In the genomic region with DNA sequence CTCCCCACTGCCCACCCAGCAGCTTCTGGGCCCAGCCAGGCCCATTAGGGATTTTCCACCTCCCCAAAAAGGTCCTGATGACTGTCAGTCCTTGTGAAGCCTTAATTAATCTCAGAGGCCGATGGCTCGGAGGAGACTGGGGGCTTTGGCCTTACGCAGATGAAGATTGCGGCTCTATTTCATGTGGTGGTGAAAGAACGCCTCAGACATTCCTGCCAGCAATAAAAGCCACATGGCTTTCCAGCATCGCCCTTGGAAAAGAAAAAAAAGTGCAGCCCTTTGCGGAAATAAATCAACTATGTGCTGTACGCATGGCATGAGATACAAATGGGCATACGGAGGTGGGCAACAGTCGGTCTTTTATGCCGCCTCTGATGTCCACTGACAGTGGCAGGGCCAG, we compare ENCODE assay signal across 17 cellular contexts. TPM values are rescaled to one million over a fixed set of nuclear protein-coding genes. Genes with fewer than 3 reads are reported as not detected.
DNase-seq lines count a peak whose midpoint lies in the region; ATAC-seq, FAIRE-seq and TF ChIP-seq lines count a peak whose summit lies in the region.
"Had no signal": no experiment of that assay in that cellular context is flagged by ENCODE, and none has a peak within 500 bp of the region (broad histone marks: within the 10 kb centered on the region; RNA-seq: fewer than 3 reads in every experiment).

No MANE protein-coding gene starts in this region.

- no peak for TF ChIP-seq RAD21 in HCT116 (IDR thresholded peaks at IDR 0.05; ENCODE audit: low read depth)
- TF ChIP-seq RAD21 in GM12878 (IDR thresholded peaks at IDR 0.05; ENCODE audit: insufficient read depth, low read depth, low read length): no peak

- no peaks in the 10 kb centered on the region for H3K9me3 ChIP-seq in HCT116 (ENCODE audit: control insufficient read depth in 1 of 2, insufficient read depth in 1 of 2, low read depth in 1 of 2, low read length in 2 of 2)
- H3K9me3 ChIP-seq in GM12878 (replicated peaks; ENCODE audit: control insufficient read depth, insufficient read depth, low read length): no peaks in the 10 kb centered on the region
- no peaks in the 10 kb centered on the region for H3K9me3 ChIP-seq in small intestine (ENCODE audit: control insufficient read depth, low read depth)

- H3K27ac ChIP-seq in HCT116 (ENCODE audit: low read depth, low read length): no peak overlapping the region
- no peak overlapping the region for H3K27ac ChIP-seq in GM12878 (ENCODE audit: control insufficient read depth, insufficient read depth)
- H3K27ac ChIP-seq in small intestine (ENCODE audit: low read depth in 1 of 2, low read length in 1 of 2): no peak overlapping the region
- H3K27ac ChIP-seq: KMS-11 had no signal

- H3K4me2 ChIP-seq in HCT116 (ENCODE audit: low read length): no peak overlapping the region
- peak overlapping the region; percentile 84 for H3K4me2 ChIP-seq in GM12878 (ENCODE audit: control insufficient read depth, insufficient read depth)
- H3K4me2 ChIP-seq: KMS-11 had no signal

- H2AFZ ChIP-seq in HCT116 (ENCODE audit: low read depth, low read length, poor library complexity, severe bottlenecking) (no peak overlapping the region), GM12878 (ENCODE audit: control insufficient read depth, low read depth, low read length) (no peak overlapping the region)

- H3K4me3 ChIP-seq in HCT116 (replicated peaks in 1 of 2; ENCODE audit: low read depth in 1 of 2, low read length in 2 of 2) (no peak overlapping the region), GM12878 (peak overlapping the region; percentile 17; the same call in 1 of the 2 replicates), small intestine (ENCODE audit: low read depth in 1 of 2, low read length in 2 of 2) (no peak overlapping the region)

- H3K27me3 ChIP-seq in HCT116 (ENCODE audit: insufficient read depth, low read length) (no peaks in the 10 kb centered on the region), GM12878 (replicated peaks in 1 of 2; ENCODE audit: control insufficient read depth in 2 of 2, insufficient read depth in 2 of 2, low read length in 1 of 2) (no peaks in the 10 kb centered on the region), small intestine (ENCODE audit: control insufficient read depth in 2 of 2, insufficient read depth in 2 of 2, low read length in 2 of 2) (peaks cover 3 to 15% of the 10 kb centered on the region in 2 donors)

- TF ChIP-seq POLR2A in HCT116 (IDR thresholded peaks at IDR 0.05; ENCODE audit: borderline replicate concordance, extremely low read depth, insufficient read depth, insufficient read length): no peak
- no peak for TF ChIP-seq POLR2A in GM12878 (IDR thresholded peaks at IDR 0.05; ENCODE audit: low read depth, low read length)

- WGBS in GM12878 (ENCODE audit: insufficient coverage, insufficient replicate concordance, low lambda C conversion rate, missing lambda C conversion rate): 97% methylated on average over 11 of the region's 11 CpGs
- 30 to 72% (median 50%) methylated on average over 11 of the region's 11 CpGs for WGBS in small intestine, 3 donors

- no peaks in the 10 kb centered on the region for H3K9me3 Mint-ChIP-seq in endothelial cell (ENCODE audit: unreplicated experiment)

- TF ChIP-seq EP300 in GM12878 (IDR thresholded peaks at IDR 0.05; ENCODE audit: borderline replicate concordance in 1 of 2, control insufficient read depth in 1 of 2, low read depth in 2 of 2, low read length in 2 of 2): no peak

- H3K4me1 ChIP-seq in HCT116 (ENCODE audit: control insufficient read depth in 1 of 2, insufficient read depth in 2 of 2, low read length in 2 of 2) (peaks cover 0 to 9% of the 10 kb centered on the region in 2 experiments; a peak in 1 of 4 replicates), GM12878 (ENCODE audit: control insufficient read depth, insufficient read depth, low read length) (peaks cover 44% of the 10 kb centered on the region), small intestine (ENCODE audit: control insufficient read depth in 2 of 2, insufficient read depth in 1 of 2, low read depth in 1 of 2, low read length in 1 of 2) (peaks cover 0 to 2% of the 10 kb centered on the region in 2 donors)

- no peak for DNase-seq in HCT116 (ENCODE audit: low read depth, low spot score)
- peak; percentile 89 for DNase-seq in SW480 (ENCODE audit: low spot score)
- no peak for DNase-seq in GM12878 (ENCODE audit: low read depth, low spot score)
- peak; percentile 55 for DNase-seq in small intestine
- DNase-seq in endothelial cell (ENCODE audit: low spot score): no peak
- DNase-seq: C1 segment of cervical spinal cord, DND-41, MV-4-11, NCI-H1694 treated with DMSO at 0.1 percent for 48 hours, NCI-H2107, NCI-H510A, NCI-H774, OCI-M1, SHP77 had no signal

- BruUV-seq in HCT116 (replicated peaks; lab: Mats Ljungman, UMichigan): no TSS peak
- BruUV-seq in GM12878 (replicated peaks; lab: Mats Ljungman, UMichigan): no TSS peak

- no peak overlapping the region for H3K9ac ChIP-seq in HCT116 (ENCODE audit: low read length)
- no peak overlapping the region for H3K9ac ChIP-seq in GM12878 (ENCODE audit: control insufficient read depth, insufficient read depth, low read length)
- H3K9ac ChIP-seq: KMS-11 had no signal

- intact Hi-C loops in HCT116 (cut with micrococcal nuclease): no loop called here
- intact Hi-C loops in GM12878 (cut with micrococcal nuclease; ENCODE audit: unreplicated experiment): no loop called here

- no peak for ATAC-seq in HCT116
- ATAC-seq in GM12878: no peak
- ATAC-seq in HG02973 (IDR thresholded peaks at IDR 0.05; ENCODE audit: unreplicated experiment): no peak
- no peak for ATAC-seq in HG02642 (IDR thresholded peaks at IDR 0.05; ENCODE audit: poor library complexity, unreplicated experiment)

- H3K4me3 Mint-ChIP-seq in endothelial cell (ENCODE audit: unreplicated experiment): no peak overlapping the region

- TF ChIP-seq CTCF in HCT116 (IDR thresholded peaks at IDR 0.05 in 2 of 3, conservative IDR thresholded peaks at IDR 0.05 in 1 of 3; ENCODE audit: borderline replicate concordance in 1 of 3, insufficient read depth in 1 of 3, low read depth in 2 of 3, low read length in 2 of 3): no peak
- TF ChIP-seq CTCF in GM12878 (IDR thresholded peaks at IDR 0.05 in 2 of 3, conservative IDR thresholded peaks at IDR 0.05 in 1 of 3; ENCODE audit: control insufficient read depth in 2 of 3, extremely low read depth in 1 of 3, insufficient read depth in 1 of 3, low read depth in 3 of 3, low read length in 3 of 3): no peak
- TF ChIP-seq CTCF in endothelial cell (IDR thresholded peaks at IDR 0.05; ENCODE audit: unreplicated experiment): no peak

- H3K79me2 ChIP-seq in HCT116 (ENCODE audit: insufficient read depth, low read length): no peaks in the 10 kb centered on the region
- H3K79me2 ChIP-seq in GM12878 (ENCODE audit: control insufficient read depth, insufficient read depth, low read length): peaks cover 96% of the 10 kb centered on the region

- RAD21 ChIA-PET in HCT116 (lab: Charles Lee; ENCODE audit: low non-redundant PET in 1 of 2, low total read pairs in 2 of 2, uncharacterized antibody in 2 of 2, unreplicated experiment in 2 of 2) (no interaction called here), GM12878 (lab: Charles Lee; ENCODE audit: unreplicated experiment) (interaction anchor here (1.2 to 7.3 kb wide), 10 partner anchors 10 to 98 kb away, joined by 3 to 99 read pairs (median 14); no protein-coding TSS in a partner anchor)

- no peaks in the 10 kb centered on the region for H3K36me3 ChIP-seq in HCT116 (ENCODE audit: control insufficient read depth in 1 of 2, insufficient read depth in 2 of 2, low read length in 2 of 2)
- peaks cover 21 to 36% of the 10 kb centered on the region in 2 experiments for H3K36me3 ChIP-seq in GM12878 (ENCODE audit: control insufficient read depth in 2 of 2, insufficient read depth in 2 of 2, low read length in 1 of 2)
- no peaks in the 10 kb centered on the region for H3K36me3 ChIP-seq in small intestine (ENCODE audit: control insufficient read depth in 2 of 2, insufficient read depth in 2 of 2, low read length in 2 of 2)

- in situ Hi-C loops in GM12878 (cut with MboI): no loop called here

- no peaks in the 10 kb centered on the region for H3K9me2 ChIP-seq in HCT116 (ENCODE audit: insufficient read depth)

- H3K4me1 Mint-ChIP-seq in endothelial cell (ENCODE audit: unreplicated experiment): peaks cover 12% of the 10 kb centered on the region

- H4K20me1 ChIP-seq in HCT116 (ENCODE audit: insufficient read depth): no peaks in the 10 kb centered on the region
- peaks cover 9% of the 10 kb centered on the region for H4K20me1 ChIP-seq in GM12878 (ENCODE audit: control insufficient read depth, insufficient read depth)

- H3K36me3 Mint-ChIP-seq in endothelial cell (ENCODE audit: low read depth, unreplicated experiment): no peaks in the 10 kb centered on the region

- CTCF ChIA-PET in HCT116 (lab: Charles Lee): no interaction called here
- CTCF ChIA-PET in GM12878 (lab: Yijun Ruan, JAX): interaction anchor here (1.4 to 20.9 kb wide), 6 partner anchors 11 to 213 kb away, joined by 4 to 314 read pairs (median 18); no protein-coding TSS in a partner anchor

- no peak overlapping the region for H3K27ac Mint-ChIP-seq in endothelial cell (ENCODE audit: unreplicated experiment)

- POLR2A ChIA-PET in HCT116 (lab: Charles Lee) (no interaction called here), GM12878 (lab: Charles Lee) (interaction anchor here (0.6 to 3.0 kb wide), 6 partner anchors 10 to 109 kb away, joined by 4 to 15 read pairs (median 7); no protein-coding TSS in a partner anchor)

- peaks cover 25% of the 10 kb centered on the region for H3K27me3 Mint-ChIP-seq in endothelial cell (ENCODE audit: unreplicated experiment)

- SMC1A ChIA-PET in GM12878 (lab: Charles Lee; ENCODE audit: uncharacterized antibody, unreplicated experiment): interaction anchor here (1.2 to 23.9 kb wide), 6 partner anchors 9 to 99 kb away, joined by 3 to 391 read pairs (median 36); no protein-coding TSS in a partner anchor

- FAIRE-seq in GM12878 (lab: Jason Lieb, UNC) (no peak), small intestine (lab: Jason Lieb, UNC) (no peak)

RNA-seq across cellular contexts. Expression of gene RUNX3, which starts 6.6 kb away (rescaled TPM):
- total RNA-seq in HCT116 (2021; ENCODE audit: unreplicated experiment): 22.6 TPM
- polyA plus RNA-seq in HCT116 (2012): 20.2 and 25.3 TPM in 2 replicates
- total RNA-seq in GM12878 (2013; cell fraction: nucleolus; rRNA removed): 101 and 106 TPM in 2 replicates
- 25.8 and 33.5 TPM in 2 replicates for total RNA-seq in GM12878 (2014; rRNA removed)
- 18.4 and 19.0 TPM in 2 replicates for total RNA-seq in GM12878 (2014; rRNA removed; fragmentation: Illumina TruSeq; extraction: Trizol)
- total RNA-seq in GM12878 (2021): 148 and 151 TPM in 2 replicates
- 44.1 TPM for polyA plus RNA-seq in GM12878 (2011; ENCODE audit: low read depth)
- 15.0 and 25.8 TPM in 2 replicates for polyA plus RNA-seq in GM12878 (2011; rRNA removed)
- polyA plus RNA-seq in GM12878 (2011; cell fraction: cytosol; rRNA removed): 45.6 and 51.9 TPM in 2 replicates
- 72.8 and 112 TPM in 2 replicates for polyA plus RNA-seq in GM12878 (2011; cell fraction: nucleus; rRNA removed)
- 91.6 and 104 TPM in 2 replicates for polyA plus RNA-seq in GM12878 (2012)
- polyA plus RNA-seq in GM12878 (2014; fragmentation: Illumina TruSeq; extraction: Trizol): 48.8 and 61.7 TPM in 2 replicates
- 10 to 100 TPM; 21.6 to 26.3 TPM for polyA plus RNA-seq in GM12878 (2014; fragmentation: Nextera tagmentation; extraction: Ambion mirVana)
- polyA plus RNA-seq in GM12878 (2014; rRNA removed): 64.7 and 79.6 TPM in 2 replicates
- polyA plus RNA-seq in GM12878 (2016; fragmentation: Nextera tagmentation; extraction: Ambion mirVana): 10 to 100 TPM; 29.3 to 34.0 TPM
- 20.0 and 31.7 TPM in 2 replicates for polyA minus RNA-seq in GM12878 (2011; rRNA and poly(A)+ RNA removed)
- 30.6 and 47.6 TPM in 2 replicates for polyA minus RNA-seq in GM12878 (2011; cell fraction: cytosol; rRNA and poly(A)+ RNA removed)
- 30.8 and 46.2 TPM in 2 replicates for polyA minus RNA-seq in GM12878 (2011; cell fraction: nucleus; rRNA and poly(A)+ RNA removed)
- 1 to 10 TPM; 1.1 to 5.4 (median 2.2) TPM for polyA plus RNA-seq in small intestine
- 1.8 TPM for total RNA-seq in endothelial cell (ENCODE audit: unreplicated experiment)

Comparison
In these comparisons a context has a peak if more than half of its experiments do, and no peak if none do; other contexts are left out.
1. DNase-seq: peak in SW480 (single experiment) and small intestine (single experiment); none in HCT116 (single experiment), GM12878 (single experiment) and endothelial cell (single experiment).
2. Of the 18 proteins assayed by ChIP-seq in both GM12878 and HCT116: peak only in GM12878: POLR2AphosphoS5; only in HCT116: none; in both: none; in neither: 17.